In genomic region chr3:191549377-191549776, GRCh38 we compare ENCODE assay signal across 20 cellular contexts.
DNase-seq lines count a peak whose midpoint lies in the region; ATAC-seq, FAIRE-seq and TF ChIP-seq lines count a peak whose summit lies in the region.
"Had no signal": no experiment of that assay in that cellular context is flagged by ENCODE, and none has a peak within 500 bp of the region (broad histone marks: within the 10 kb centered on the region; RNA-seq: fewer than 3 reads in every experiment).

No MANE protein-coding gene starts in this region.

- H3K4me2 ChIP-seq in GM12878 (ENCODE audit: control insufficient read depth, insufficient read depth) (no peak overlapping the region), smooth muscle cell (no peak overlapping the region)
- H3K4me2 ChIP-seq: A549 had no signal

- FAIRE-seq in GM12891 (lab: Jason Lieb, UNC): no peak
- no peak for FAIRE-seq in GM12878 (lab: Jason Lieb, UNC)
- FAIRE-seq: A549, G401.6, GM18507, H1, K562 had no signal

- DNase-seq in GM12891 (ENCODE audit: insufficient read length, low spot score) (no peak), GM12878 (ENCODE audit: low read depth, low spot score) (no peak), SIG-M5 (lab: John Stamatoyannopoulos, UW) (no peak), smooth muscle cell (lab: John Stamatoyannopoulos, UW; ENCODE audit: unreplicated experiment) (no peak)
- DNase-seq in activated T-cell treated with anti-CD3 and anti-CD28 coated beads, Interleukin-2, amount 50 U/mL, for 48 hours: no peak
- DNase-seq: BE2C; CD4-positive, alpha-beta memory T cell; DMS153; DMS79 treated with DMSO at 0.1 percent for 48 hours; EL; Kasumi-1 had no signal

- H3K4me3 ChIP-seq in GM12878: no peak overlapping the region
- H3K4me3 ChIP-seq in smooth muscle cell: no peak overlapping the region
- H3K4me3 ChIP-seq: A549, K562 had no signal

- POLR2A ChIA-PET in GM12878 (lab: Charles Lee): no interaction called here

- RAD21 ChIA-PET in GM12878 (lab: Charles Lee; ENCODE audit: unreplicated experiment): no interaction called here

- no peaks in the 10 kb centered on the region for H3K9me3 ChIP-seq in GM12878 (replicated peaks; ENCODE audit: control insufficient read depth, insufficient read depth, low read length)
- no peaks in the 10 kb centered on the region for H3K9me3 ChIP-seq in smooth muscle cell (replicated peaks; ENCODE audit: low read depth)
- H3K9me3 ChIP-seq: A549, BE2C had no signal

- TF ChIP-seq POLR2A in GM12891 (IDR thresholded peaks at IDR 0.05; ENCODE audit: low read depth, low read length) (no peak), GM12878 (IDR thresholded peaks at IDR 0.05; ENCODE audit: low read depth, low read length) (no peak)

- TF ChIP-seq EP300 in GM12878 (IDR thresholded peaks at IDR 0.05; ENCODE audit: borderline replicate concordance in 1 of 2, control insufficient read depth in 1 of 2, low read depth in 2 of 2, low read length in 2 of 2): no peak

- WGBS in GM12878 (ENCODE audit: insufficient coverage, insufficient replicate concordance, low lambda C conversion rate, missing lambda C conversion rate): 0% methylated on average over 1 of the region's 1 CpG
- WGBS in smooth muscle cell (ENCODE audit: low lambda C conversion rate): 73% methylated on average over 1 of the region's 1 CpG

- in situ Hi-C loops in GM12878 (cut with MboI): no loop called here

- no peak overlapping the region for H3K27ac ChIP-seq in GM12878 (ENCODE audit: control insufficient read depth, insufficient read depth)
- no peak overlapping the region for H3K27ac ChIP-seq in smooth muscle cell (ENCODE audit: low read depth)
- H3K27ac ChIP-seq: A549, C4-2B had no signal

- H4K20me1 ChIP-seq in GM12878 (ENCODE audit: control insufficient read depth, insufficient read depth) (no peaks in the 10 kb centered on the region), smooth muscle cell (ENCODE audit: low read depth) (no peaks in the 10 kb centered on the region)

- H3F3A ChIP-seq in smooth muscle cell (ENCODE audit: low read depth): no peaks in the 10 kb centered on the region

- CTCF ChIA-PET in GM12878 (lab: Yijun Ruan, JAX): no interaction called here

- ATAC-seq in GM18907 (IDR thresholded peaks at IDR 0.05; ENCODE audit: unreplicated experiment): peak; percentile 67
- ATAC-seq in HG03135 (IDR thresholded peaks at IDR 0.05; ENCODE audit: unreplicated experiment): peak; percentile 65
- peak; percentile 61 for ATAC-seq in GM12878
- ATAC-seq: A549, HCT116, K562 had no signal

- intact Hi-C loops in GM12878 (cut with micrococcal nuclease; ENCODE audit: unreplicated experiment): no loop called here

- H3K27me3 ChIP-seq in GM12878 (replicated peaks in 1 of 2; ENCODE audit: control insufficient read depth in 2 of 2, insufficient read depth in 2 of 2, low read length in 1 of 2) (no peaks in the 10 kb centered on the region), smooth muscle cell (ENCODE audit: low read depth) (no peaks in the 10 kb centered on the region)
- H3K27me3 ChIP-seq: BE2C had no signal

- H2AFZ ChIP-seq in GM12878 (ENCODE audit: control insufficient read depth, low read depth, low read length) (no peak overlapping the region), smooth muscle cell (ENCODE audit: low read depth) (no peak overlapping the region)

- SMC1A ChIA-PET in GM12878 (lab: Charles Lee; ENCODE audit: uncharacterized antibody, unreplicated experiment): no interaction called here

- H3K9ac ChIP-seq in GM12878 (ENCODE audit: control insufficient read depth, insufficient read depth, low read length) (no peak overlapping the region), smooth muscle cell (ENCODE audit: low read depth) (no peak overlapping the region)

- no TSS peak for BruUV-seq in GM12878 (replicated peaks; lab: Mats Ljungman, UMichigan)

- H3K4me1 ChIP-seq in GM12878 (ENCODE audit: control insufficient read depth, insufficient read depth, low read length) (no peaks in the 10 kb centered on the region), smooth muscle cell (ENCODE audit: low read depth) (no peaks in the 10 kb centered on the region)
- H3K4me1 ChIP-seq: A549, BE2C had no signal

- H3K79me2 ChIP-seq in GM12878 (ENCODE audit: control insufficient read depth, insufficient read depth, low read length) (no peaks in the 10 kb centered on the region), smooth muscle cell (ENCODE audit: low read depth) (no peaks in the 10 kb centered on the region)

- no peaks in the 10 kb centered on the region for H3K36me3 ChIP-seq in GM12878 (ENCODE audit: control insufficient read depth in 2 of 2, insufficient read depth in 2 of 2, low read length in 1 of 2)
- H3K36me3 ChIP-seq in smooth muscle cell (ENCODE audit: low read depth): no peaks in the 10 kb centered on the region
- H3K36me3 ChIP-seq: BE2C had no signal

- no peak for TF ChIP-seq RAD21 in GM12878 (IDR thresholded peaks at IDR 0.05; ENCODE audit: insufficient read depth, low read depth, low read length)

- TF ChIP-seq CTCF in GM12878 (IDR thresholded peaks at IDR 0.05 in 2 of 3, conservative IDR thresholded peaks at IDR 0.05 in 1 of 3; ENCODE audit: control insufficient read depth in 2 of 3, extremely low read depth in 1 of 3, insufficient read depth in 1 of 3, low read depth in 3 of 3, low read length in 3 of 3) (no peak), smooth muscle cell (IDR thresholded peaks at IDR 0.05; ENCODE audit: borderline replicate concordance, insufficient read depth, poor library complexity, severe bottlenecking) (no peak)

TF ChIP-seq in GM12891, 5 proteins besides CTCF, POLR2A, EP300 and RAD21:
- TF ChIP-seq POLR2AphosphoS5 (IDR thresholded peaks at IDR 0.05; ENCODE audit: low read depth, low read length): no peak
- no peak for TF ChIP-seq POU2F2 (IDR thresholded peaks at IDR 0.05; ENCODE audit: low read depth, low read length)
- peak; percentile 63 for TF ChIP-seq SPI1 (IDR thresholded peaks at IDR 0.05; ENCODE audit: low read depth, low read length)
- no peak for TF ChIP-seq PAX5 (IDR thresholded peaks at IDR 0.05; ENCODE audit: insufficient read depth, low read length, severe bottlenecking)
- TF ChIP-seq TAF1 (IDR thresholded peaks at IDR 0.05; ENCODE audit: low read depth, low read length): no peak

TF ChIP-seq in GM12878, 131 proteins besides CTCF, POLR2A, EP300 and RAD21:
- TF ChIP-seq, protein P1, sequence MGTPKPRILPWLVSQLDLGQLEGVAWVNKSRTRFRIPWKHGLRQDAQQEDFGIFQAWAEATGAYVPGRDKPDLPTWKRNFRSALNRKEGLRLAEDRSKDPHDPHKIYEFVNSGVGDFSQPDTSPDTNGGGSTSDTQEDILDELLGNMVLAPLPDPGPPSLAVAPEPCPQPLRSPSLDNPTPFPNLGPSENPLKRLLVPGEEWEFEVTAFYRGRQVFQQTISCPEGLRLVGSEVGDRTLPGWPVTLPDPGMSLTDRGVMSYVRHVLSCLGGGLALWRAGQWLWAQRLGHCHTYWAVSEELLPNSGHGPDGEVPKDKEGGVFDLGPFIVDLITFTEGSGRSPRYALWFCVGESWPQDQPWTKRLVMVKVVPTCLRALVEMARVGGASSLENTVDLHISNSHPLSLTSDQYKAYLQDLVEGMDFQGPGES (IDR thresholded peaks at IDR 0.05): no peak
- TF ChIP-seq SPI1 (IDR thresholded peaks at IDR 0.05; ENCODE audit: borderline replicate concordance, insufficient read depth, low read depth, low read length): peak; percentile 51; the same call in 1 of the 2 replicates
- no peak for TF ChIP-seq ZNF24 (IDR thresholded peaks at IDR 0.05)
- no peak for TF ChIP-seq STAT3 (IDR thresholded peaks at IDR 0.05; ENCODE audit: low read depth, low read length)
- no peak for TF ChIP-seq NFXL1 (IDR thresholded peaks at IDR 0.05; ENCODE audit: borderline replicate concordance)
